21 cellular contexts compared by ENCODE assay signal in genomic region chr10:17657116-17657500, GRCh38. TPM values are rescaled to one million over a fixed set of nuclear protein-coding genes. Genes with fewer than 3 reads are reported as not detected.
DNase-seq lines count a peak whose midpoint lies in the region; ATAC-seq and TF ChIP-seq lines count a peak whose summit lies in the region.
"Had no signal": no experiment of that assay in that cellular context is flagged by ENCODE, and none has a peak within 500 bp of the region (broad histone marks: within the 10 kb centered on the region; RNA-seq: fewer than 3 reads in every experiment).

No MANE protein-coding gene starts in this region.

- no TSS peak for BruUV-seq in Caco-2 (replicated peaks; lab: Mats Ljungman, UMichigan)

- peak; percentile 57 for ATAC-seq in foreskin keratinocyte
- no peak for ATAC-seq in GM18861 (IDR thresholded peaks at IDR 0.05; ENCODE audit: unreplicated experiment)
- ATAC-seq in HG03095 (IDR thresholded peaks at IDR 0.05; ENCODE audit: unreplicated experiment), result no peak
- ATAC-seq in left lobe of liver, result no peak

- intact Hi-C loops in Caco-2 (cut with micrococcal nuclease; ENCODE audit: unreplicated experiment), result no loop called here

- no peaks in the 10 kb centered on the region for H3K9me3 Mint-ChIP-seq in Caco-2 (ENCODE audit: unreplicated experiment)

- CTCF ChIA-PET in Caco-2 (lab: Charles Lee) (interaction anchor here (1.8 kb wide), 1 partner anchor 40 kb away, joined by 9 read pairs; the partner anchor contains the start of gene HACD1), RWPE1 (lab: Yijun Ruan, JAX) (no interaction called here)

- 0 out of 2 replicates have a peak overlapping the region, but pooled peaks have one; percentile 32 for H3K27ac ChIP-seq in RWPE1
- no peak overlapping the region for H3K27ac ChIP-seq in foreskin keratinocyte
- H3K27ac ChIP-seq: GM23248, neutrophil had no signal

- POLR2A ChIA-PET in Caco-2 (lab: Charles Lee) (no interaction called here), RWPE1 (lab: Yijun Ruan, JAX; ENCODE audit: low non-redundant PET) (no interaction called here)

- H3K27ac Mint-ChIP-seq in Caco-2 (ENCODE audit: unreplicated experiment), result peak overlapping the region; percentile 90

- H3K27me3 ChIP-seq in Caco-2 (replicated peaks; ENCODE audit: control insufficient read depth, insufficient read depth, low read length) (no peaks in the 10 kb centered on the region), foreskin keratinocyte (no peaks in the 10 kb centered on the region)
- H3K27me3 ChIP-seq: esophagus squamous epithelium, MG63, neutrophil, SJSA1 had no signal

- H3K9me3 ChIP-seq in Caco-2, result peaks cover 4% of the 10 kb centered on the region; the same call in 1 of the 2 replicates
- H3K9me3 ChIP-seq: esophagus squamous epithelium, neutrophil had no signal

- no peak overlapping the region for H3K4me3 Mint-ChIP-seq in Caco-2 (ENCODE audit: unreplicated experiment)

- no peak overlapping the region for H3K4me3 ChIP-seq in Caco-2 (ENCODE audit: low read depth, low read length)
- H3K4me3 ChIP-seq: esophagus squamous epithelium, GM23248, MG63, SJSA1 had no signal

- peaks cover 14% of the 10 kb centered on the region for H3K36me3 Mint-ChIP-seq in Caco-2 (ENCODE audit: insufficient read depth, unreplicated experiment)

- DNase-seq in A172 (ENCODE audit: low spot score), result peak; percentile 32
- no peak for DNase-seq in Caco-2
- DNase-seq in RWPE1 (ENCODE audit: low spot score), result peak; percentile 29
- no peak for DNase-seq in foreskin keratinocyte
- no peak for DNase-seq in left lobe of liver (ENCODE audit: low spot score)
- DNase-seq: activated CD4-positive, CD25-positive, alpha-beta regulatory T cell; activated gamma-delta T cell; amniotic stem cell; central memory CD4-positive, alpha-beta T cell; esophagus squamous epithelium; GM23248; left cardiac atrium; MG63; NCI-H1694; NCI-H774; T-helper 2 cell had no signal

- H3K4me1 Mint-ChIP-seq in Caco-2 (ENCODE audit: low read depth, unreplicated experiment), result peaks cover 26% of the 10 kb centered on the region

- H3K4me1 ChIP-seq in Caco-2, result peaks cover 35% of the 10 kb centered on the region
- H3K4me1 ChIP-seq in foreskin keratinocyte, result peaks cover 15% of the 10 kb centered on the region

- no peaks in the 10 kb centered on the region for H3K27me3 Mint-ChIP-seq in Caco-2 (ENCODE audit: insufficient read depth, unreplicated experiment)

- H3K36me3 ChIP-seq in Caco-2 (ENCODE audit: control insufficient read depth, insufficient read depth, low read length), result 0 out of 2 replicates have a peak, but pooled peaks cover 1% of the 10 kb centered on the region

- no peak for TF ChIP-seq CTCF in Caco-2 (IDR thresholded peaks at IDR 0.05; ENCODE audit: insufficient read depth in 1 of 2, low read depth in 1 of 2, low read length in 1 of 2, severe bottlenecking in 1 of 2, unreplicated experiment in 1 of 2)
- no peak for TF ChIP-seq CTCF in RWPE1 (conservative IDR thresholded peaks at IDR 0.05; ENCODE audit: low read depth)
- TF ChIP-seq CTCF in foreskin keratinocyte (conservative IDR thresholded peaks at IDR 0.05), result no peak

RNA-seq across cellular contexts. Expression of gene STAM, which starts 13.2 kb away (rescaled TPM):
- total RNA-seq in A172 (2014; rRNA removed; shearing (Covaris generic)), result 82.7 and 115 TPM in 2 replicates
- 51.9 and 59.1 TPM in 2 replicates for total RNA-seq in Caco-2 (2022)
- total RNA-seq in foreskin keratinocyte, result 28.4 and 29.4 TPM in 2 replicates
- polyA plus RNA-seq in foreskin keratinocyte, result 9.8 and 12.0 TPM in 2 replicates
- 5.9 TPM for total RNA-seq in left lobe of liver

RNA-seq across cellular contexts. Expression of gene HACD1, which starts 39.9 kb away (rescaled TPM):
- 109 and 157 TPM in 2 replicates for total RNA-seq in A172 (2014; rRNA removed; shearing (Covaris generic))
- 37.2 and 47.8 TPM in 2 replicates for total RNA-seq in Caco-2 (2022)
- total RNA-seq in foreskin keratinocyte, result 20.2 and 22.1 TPM in 2 replicates
- 27.7 and 33.4 TPM in 2 replicates for polyA plus RNA-seq in foreskin keratinocyte
- total RNA-seq in left lobe of liver, result 2.9 TPM
- total RNA-seq: OCI-LY7 had no signal

Comparison
In these comparisons a context has a peak if more than half of its experiments do, and no peak if none do; other contexts are left out.
1. DNase-seq: peak in A172 (single experiment) and RWPE1 (single experiment); none in Caco-2 (0 of 2), foreskin keratinocyte (0 of 2) and left lobe of liver (single experiment).